ENCODE assay signal across 1 cellular context in the genomic region with DNA sequence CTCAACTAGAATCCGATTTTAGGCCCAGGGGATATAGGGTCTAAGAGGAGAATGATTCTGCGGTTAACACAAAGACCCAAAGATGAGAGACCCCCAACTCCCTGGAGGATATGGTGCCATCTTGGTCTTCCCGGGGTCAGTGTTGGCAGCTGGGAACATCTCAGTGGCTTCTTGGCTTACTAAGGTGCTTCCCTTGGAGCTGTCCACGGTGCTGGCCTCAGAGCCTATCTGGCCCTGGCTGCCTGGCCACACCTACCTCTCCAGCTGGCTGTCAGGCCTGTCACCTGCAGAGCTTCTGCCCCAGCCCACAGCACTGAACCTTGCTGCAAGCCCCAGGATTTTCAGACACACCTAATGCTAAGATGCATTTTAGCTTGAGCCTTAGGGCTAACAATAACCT.
TF ChIP-seq lines count a peak whose summit lies in the region.

No MANE protein-coding gene starts in this region.

TF ChIP-seq in K562, 482 proteins besides CTCF, POLR2A, EP300 and RAD21 (continued from another document and continues in another):
- TF ChIP-seq ZBTB7A (IDR thresholded peaks at IDR 0.05; ENCODE audit: borderline replicate concordance, control insufficient read depth, low read depth, low read length) = no peak
- TF ChIP-seq NONO (IDR thresholded peaks at IDR 0.05; ENCODE audit: low read depth in 2 of 2, low read length in 1 of 2) = no peak
- no peak for TF ChIP-seq ZNF780A (CRISPR knock-in tag; IDR thresholded peaks at IDR 0.05)
- TF ChIP-seq ETV5 (CRISPR knock-in tag; IDR thresholded peaks at IDR 0.05; ENCODE audit: low read depth) = no peak
- TF ChIP-seq L3MBTL2 (IDR thresholded peaks at IDR 0.05) = no peak
- no peak for TF ChIP-seq ZNF384 (IDR thresholded peaks at IDR 0.05; ENCODE audit: low read depth, low read length)
- TF ChIP-seq CC2D1A (IDR thresholded peaks at IDR 0.05) = no peak
- no peak for TF ChIP-seq FOXJ3 (CRISPR knock-in tag; IDR thresholded peaks at IDR 0.05)
- TF ChIP-seq, protein P1, sequence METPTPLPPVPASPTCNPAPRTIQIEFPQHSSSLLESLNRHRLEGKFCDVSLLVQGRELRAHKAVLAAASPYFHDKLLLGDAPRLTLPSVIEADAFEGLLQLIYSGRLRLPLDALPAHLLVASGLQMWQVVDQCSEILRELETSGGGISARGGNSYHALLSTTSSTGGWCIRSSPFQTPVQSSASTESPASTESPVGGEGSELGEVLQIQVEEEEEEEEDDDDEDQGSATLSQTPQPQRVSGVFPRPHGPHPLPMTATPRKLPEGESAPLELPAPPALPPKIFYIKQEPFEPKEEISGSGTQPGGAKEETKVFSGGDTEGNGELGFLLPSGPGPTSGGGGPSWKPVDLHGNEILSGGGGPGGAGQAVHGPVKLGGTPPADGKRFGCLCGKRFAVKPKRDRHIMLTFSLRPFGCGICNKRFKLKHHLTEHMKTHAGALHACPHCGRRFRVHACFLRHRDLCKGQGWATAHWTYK (CRISPR knock-in tag; IDR thresholded peaks at IDR 0.05) = 0 out of 2 replicates have a peak, but pooled peaks have one; percentile 30
- TF ChIP-seq EGR1 (conservative IDR thresholded peaks at IDR 0.05) = no peak
- TF ChIP-seq IFI16 (CRISPR knock-in tag; IDR thresholded peaks at IDR 0.05) = no peak
- peak; percentile 21 for TF ChIP-seq DACH1 (IDR thresholded peaks at IDR 0.05; ENCODE audit: partially characterized antibody)
- TF ChIP-seq ZNF263 (CRISPR knock-in tag; IDR thresholded peaks at IDR 0.05; ENCODE audit: borderline replicate concordance) = peak; percentile 29; the same call in 1 of the 2 replicates
- no peak for TF ChIP-seq EZH2 (IDR thresholded peaks at IDR 0.05; ENCODE audit: borderline replicate concordance, low read depth, low read length)
- TF ChIP-seq, protein P2, sequence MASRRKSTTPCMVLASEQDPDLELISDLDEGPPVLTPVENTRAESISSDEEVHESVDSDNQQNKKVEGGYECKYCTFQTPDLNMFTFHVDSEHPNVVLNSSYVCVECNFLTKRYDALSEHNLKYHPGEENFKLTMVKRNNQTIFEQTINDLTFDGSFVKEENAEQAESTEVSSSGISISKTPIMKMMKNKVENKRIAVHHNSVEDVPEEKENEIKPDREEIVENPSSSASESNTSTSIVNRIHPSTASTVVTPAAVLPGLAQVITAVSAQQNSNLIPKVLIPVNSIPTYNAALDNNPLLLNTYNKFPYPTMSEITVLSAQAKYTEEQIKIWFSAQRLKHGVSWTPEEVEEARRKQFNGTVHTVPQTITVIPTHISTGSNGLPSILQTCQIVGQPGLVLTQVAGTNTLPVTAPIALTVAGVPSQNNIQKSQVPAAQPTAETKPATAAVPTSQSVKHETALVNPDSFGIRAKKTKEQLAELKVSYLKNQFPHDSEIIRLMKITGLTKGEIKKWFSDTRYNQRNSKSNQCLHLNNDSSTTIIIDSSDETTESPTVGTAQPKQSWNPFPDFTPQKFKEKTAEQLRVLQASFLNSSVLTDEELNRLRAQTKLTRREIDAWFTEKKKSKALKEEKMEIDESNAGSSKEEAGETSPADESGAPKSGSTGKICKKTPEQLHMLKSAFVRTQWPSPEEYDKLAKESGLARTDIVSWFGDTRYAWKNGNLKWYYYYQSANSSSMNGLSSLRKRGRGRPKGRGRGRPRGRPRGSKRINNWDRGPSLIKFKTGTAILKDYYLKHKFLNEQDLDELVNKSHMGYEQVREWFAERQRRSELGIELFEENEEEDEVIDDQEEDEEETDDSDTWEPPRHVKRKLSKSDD (conservative IDR thresholded peaks at IDR 0.05; ENCODE audit: low read length) = no peak
- TF ChIP-seq, protein P3, sequence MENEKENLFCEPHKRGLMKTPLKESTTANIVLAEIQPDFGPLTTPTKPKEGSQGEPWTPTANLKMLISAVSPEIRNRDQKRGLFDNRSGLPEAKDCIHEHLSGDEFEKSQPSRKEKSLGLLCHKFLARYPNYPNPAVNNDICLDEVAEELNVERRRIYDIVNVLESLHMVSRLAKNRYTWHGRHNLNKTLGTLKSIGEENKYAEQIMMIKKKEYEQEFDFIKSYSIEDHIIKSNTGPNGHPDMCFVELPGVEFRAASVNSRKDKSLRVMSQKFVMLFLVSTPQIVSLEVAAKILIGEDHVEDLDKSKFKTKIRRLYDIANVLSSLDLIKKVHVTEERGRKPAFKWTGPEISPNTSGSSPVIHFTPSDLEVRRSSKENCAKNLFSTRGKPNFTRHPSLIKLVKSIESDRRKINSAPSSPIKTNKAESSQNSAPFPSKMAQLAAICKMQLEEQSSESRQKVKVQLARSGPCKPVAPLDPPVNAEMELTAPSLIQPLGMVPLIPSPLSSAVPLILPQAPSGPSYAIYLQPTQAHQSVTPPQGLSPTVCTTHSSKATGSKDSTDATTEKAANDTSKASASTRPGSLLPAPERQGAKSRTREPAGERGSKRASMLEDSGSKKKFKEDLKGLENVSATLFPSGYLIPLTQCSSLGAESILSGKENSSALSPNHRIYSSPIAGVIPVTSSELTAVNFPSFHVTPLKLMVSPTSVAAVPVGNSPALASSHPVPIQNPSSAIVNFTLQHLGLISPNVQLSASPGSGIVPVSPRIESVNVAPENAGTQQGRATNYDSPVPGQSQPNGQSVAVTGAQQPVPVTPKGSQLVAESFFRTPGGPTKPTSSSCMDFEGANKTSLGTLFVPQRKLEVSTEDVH (IDR thresholded peaks at IDR 0.05; ENCODE audit: low read depth, partially characterized antibody) = no peak
- TF ChIP-seq SAP30 (IDR thresholded peaks at IDR 0.05; ENCODE audit: borderline replicate concordance, insufficient read depth, low read depth, low read length, poor library complexity, severe bottlenecking) = peak; percentile 79
- TF ChIP-seq ZNF699 (CRISPR knock-in tag; IDR thresholded peaks at IDR 0.05; ENCODE audit: insufficient replicate concordance) = no peak
- TF ChIP-seq SNIP1 (IDR thresholded peaks at IDR 0.05; ENCODE audit: low read depth) = no peak
- TF ChIP-seq NCOR1 (IDR thresholded peaks at IDR 0.05) = no peak
- TF ChIP-seq, protein P4, sequence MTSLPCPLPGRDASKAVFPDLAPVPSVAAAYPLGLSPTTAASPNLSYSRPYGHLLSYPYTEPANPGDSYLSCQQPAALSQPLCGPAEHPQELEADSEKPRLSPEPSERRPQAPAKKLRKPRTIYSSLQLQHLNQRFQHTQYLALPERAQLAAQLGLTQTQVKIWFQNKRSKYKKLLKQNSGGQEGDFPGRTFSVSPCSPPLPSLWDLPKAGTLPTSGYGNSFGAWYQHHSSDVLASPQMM (CRISPR knock-in tag; IDR thresholded peaks at IDR 0.05) = no peak
- TF ChIP-seq HSF4 (CRISPR knock-in tag; IDR thresholded peaks at IDR 0.05; ENCODE audit: borderline replicate concordance) = no peak
- TF ChIP-seq, protein P5, sequence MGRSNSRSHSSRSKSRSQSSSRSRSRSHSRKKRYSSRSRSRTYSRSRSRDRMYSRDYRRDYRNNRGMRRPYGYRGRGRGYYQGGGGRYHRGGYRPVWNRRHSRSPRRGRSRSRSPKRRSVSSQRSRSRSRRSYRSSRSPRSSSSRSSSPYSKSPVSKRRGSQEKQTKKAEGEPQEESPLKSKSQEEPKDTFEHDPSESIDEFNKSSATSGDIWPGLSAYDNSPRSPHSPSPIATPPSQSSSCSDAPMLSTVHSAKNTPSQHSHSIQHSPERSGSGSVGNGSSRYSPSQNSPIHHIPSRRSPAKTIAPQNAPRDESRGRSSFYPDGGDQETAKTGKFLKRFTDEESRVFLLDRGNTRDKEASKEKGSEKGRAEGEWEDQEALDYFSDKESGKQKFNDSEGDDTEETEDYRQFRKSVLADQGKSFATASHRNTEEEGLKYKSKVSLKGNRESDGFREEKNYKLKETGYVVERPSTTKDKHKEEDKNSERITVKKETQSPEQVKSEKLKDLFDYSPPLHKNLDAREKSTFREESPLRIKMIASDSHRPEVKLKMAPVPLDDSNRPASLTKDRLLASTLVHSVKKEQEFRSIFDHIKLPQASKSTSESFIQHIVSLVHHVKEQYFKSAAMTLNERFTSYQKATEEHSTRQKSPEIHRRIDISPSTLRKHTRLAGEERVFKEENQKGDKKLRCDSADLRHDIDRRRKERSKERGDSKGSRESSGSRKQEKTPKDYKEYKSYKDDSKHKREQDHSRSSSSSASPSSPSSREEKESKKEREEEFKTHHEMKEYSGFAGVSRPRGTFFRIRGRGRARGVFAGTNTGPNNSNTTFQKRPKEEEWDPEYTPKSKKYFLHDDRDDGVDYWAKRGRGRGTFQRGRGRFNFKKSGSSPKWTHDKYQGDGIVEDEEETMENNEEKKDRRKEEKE (IDR thresholded peaks at IDR 0.05; ENCODE audit: borderline replicate concordance in 1 of 2, control insufficient read depth in 1 of 2, low read depth in 2 of 2, low read length in 1 of 2) = no peak
- no peak for TF ChIP-seq ZNF586 (CRISPR knock-in tag; conservative IDR thresholded peaks at IDR 0.05)
- TF ChIP-seq, protein P6, sequence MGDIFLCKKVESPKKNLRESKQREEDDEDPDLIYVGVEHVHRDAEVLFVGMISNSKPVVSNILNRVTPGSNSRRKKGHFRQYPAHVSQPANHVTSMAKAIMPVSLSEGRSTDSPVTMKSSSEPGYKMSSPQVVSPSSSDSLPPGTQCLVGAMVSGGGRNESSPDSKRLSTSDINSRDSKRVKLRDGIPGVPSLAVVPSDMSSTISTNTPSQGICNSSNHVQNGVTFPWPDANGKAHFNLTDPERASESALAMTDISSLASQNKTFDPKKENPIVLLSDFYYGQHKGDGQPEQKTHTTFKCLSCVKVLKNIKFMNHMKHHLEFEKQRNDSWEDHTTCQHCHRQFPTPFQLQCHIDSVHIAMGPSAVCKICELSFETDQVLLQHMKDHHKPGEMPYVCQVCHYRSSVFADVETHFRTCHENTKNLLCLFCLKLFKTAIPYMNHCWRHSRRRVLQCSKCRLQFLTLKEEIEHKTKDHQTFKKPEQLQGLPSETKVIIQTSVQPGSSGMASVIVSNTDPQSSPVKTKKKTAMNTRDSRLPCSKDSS (IDR thresholded peaks at IDR 0.05; ENCODE audit: low read depth, partially characterized antibody) = no peak
- TF ChIP-seq CCNT2 (IDR thresholded peaks at IDR 0.05; ENCODE audit: borderline replicate concordance, extremely low read depth, insufficient read length, low read depth, low read length) = no peak
- TF ChIP-seq, protein P7, sequence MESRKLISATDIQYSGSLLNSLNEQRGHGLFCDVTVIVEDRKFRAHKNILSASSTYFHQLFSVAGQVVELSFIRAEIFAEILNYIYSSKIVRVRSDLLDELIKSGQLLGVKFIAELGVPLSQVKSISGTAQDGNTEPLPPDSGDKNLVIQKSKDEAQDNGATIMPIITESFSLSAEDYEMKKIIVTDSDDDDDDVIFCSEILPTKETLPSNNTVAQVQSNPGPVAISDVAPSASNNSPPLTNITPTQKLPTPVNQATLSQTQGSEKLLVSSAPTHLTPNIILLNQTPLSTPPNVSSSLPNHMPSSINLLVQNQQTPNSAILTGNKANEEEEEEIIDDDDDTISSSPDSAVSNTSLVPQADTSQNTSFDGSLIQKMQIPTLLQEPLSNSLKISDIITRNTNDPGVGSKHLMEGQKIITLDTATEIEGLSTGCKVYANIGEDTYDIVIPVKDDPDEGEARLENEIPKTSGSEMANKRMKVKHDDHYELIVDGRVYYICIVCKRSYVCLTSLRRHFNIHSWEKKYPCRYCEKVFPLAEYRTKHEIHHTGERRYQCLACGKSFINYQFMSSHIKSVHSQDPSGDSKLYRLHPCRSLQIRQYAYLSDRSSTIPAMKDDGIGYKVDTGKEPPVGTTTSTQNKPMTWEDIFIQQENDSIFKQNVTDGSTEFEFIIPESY (CRISPR knock-in tag; IDR thresholded peaks at IDR 0.05) = no peak
- TF ChIP-seq ZNF184 (CRISPR knock-in tag; IDR thresholded peaks at IDR 0.05) = no peak
- TF ChIP-seq, protein P8, sequence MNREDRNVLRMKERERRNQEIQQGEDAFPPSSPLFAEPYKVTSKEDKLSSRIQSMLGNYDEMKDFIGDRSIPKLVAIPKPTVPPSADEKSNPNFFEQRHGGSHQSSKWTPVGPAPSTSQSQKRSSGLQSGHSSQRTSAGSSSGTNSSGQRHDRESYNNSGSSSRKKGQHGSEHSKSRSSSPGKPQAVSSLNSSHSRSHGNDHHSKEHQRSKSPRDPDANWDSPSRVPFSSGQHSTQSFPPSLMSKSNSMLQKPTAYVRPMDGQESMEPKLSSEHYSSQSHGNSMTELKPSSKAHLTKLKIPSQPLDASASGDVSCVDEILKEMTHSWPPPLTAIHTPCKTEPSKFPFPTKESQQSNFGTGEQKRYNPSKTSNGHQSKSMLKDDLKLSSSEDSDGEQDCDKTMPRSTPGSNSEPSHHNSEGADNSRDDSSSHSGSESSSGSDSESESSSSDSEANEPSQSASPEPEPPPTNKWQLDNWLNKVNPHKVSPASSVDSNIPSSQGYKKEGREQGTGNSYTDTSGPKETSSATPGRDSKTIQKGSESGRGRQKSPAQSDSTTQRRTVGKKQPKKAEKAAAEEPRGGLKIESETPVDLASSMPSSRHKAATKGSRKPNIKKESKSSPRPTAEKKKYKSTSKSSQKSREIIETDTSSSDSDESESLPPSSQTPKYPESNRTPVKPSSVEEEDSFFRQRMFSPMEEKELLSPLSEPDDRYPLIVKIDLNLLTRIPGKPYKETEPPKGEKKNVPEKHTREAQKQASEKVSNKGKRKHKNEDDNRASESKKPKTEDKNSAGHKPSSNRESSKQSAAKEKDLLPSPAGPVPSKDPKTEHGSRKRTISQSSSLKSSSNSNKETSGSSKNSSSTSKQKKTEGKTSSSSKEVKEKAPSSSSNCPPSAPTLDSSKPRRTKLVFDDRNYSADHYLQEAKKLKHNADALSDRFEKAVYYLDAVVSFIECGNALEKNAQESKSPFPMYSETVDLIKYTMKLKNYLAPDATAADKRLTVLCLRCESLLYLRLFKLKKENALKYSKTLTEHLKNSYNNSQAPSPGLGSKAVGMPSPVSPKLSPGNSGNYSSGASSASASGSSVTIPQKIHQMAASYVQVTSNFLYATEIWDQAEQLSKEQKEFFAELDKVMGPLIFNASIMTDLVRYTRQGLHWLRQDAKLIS (CRISPR knock-in tag; IDR thresholded peaks at IDR 0.05) = 0 out of 2 replicates have a peak, but pooled peaks have one; percentile 28
- peak; percentile 87 for TF ChIP-seq ZNF766 (CRISPR knock-in tag; conservative IDR thresholded peaks at IDR 0.05)
- TF ChIP-seq HLTF (IDR thresholded peaks at IDR 0.05) = no peak
- no peak for TF ChIP-seq ZNF316 (IDR thresholded peaks at IDR 0.05)
- no peak for TF ChIP-seq MED1 (CRISPR knock-in tag; IDR thresholded peaks at IDR 0.05; ENCODE audit: borderline replicate concordance)
- TF ChIP-seq, protein P9, sequence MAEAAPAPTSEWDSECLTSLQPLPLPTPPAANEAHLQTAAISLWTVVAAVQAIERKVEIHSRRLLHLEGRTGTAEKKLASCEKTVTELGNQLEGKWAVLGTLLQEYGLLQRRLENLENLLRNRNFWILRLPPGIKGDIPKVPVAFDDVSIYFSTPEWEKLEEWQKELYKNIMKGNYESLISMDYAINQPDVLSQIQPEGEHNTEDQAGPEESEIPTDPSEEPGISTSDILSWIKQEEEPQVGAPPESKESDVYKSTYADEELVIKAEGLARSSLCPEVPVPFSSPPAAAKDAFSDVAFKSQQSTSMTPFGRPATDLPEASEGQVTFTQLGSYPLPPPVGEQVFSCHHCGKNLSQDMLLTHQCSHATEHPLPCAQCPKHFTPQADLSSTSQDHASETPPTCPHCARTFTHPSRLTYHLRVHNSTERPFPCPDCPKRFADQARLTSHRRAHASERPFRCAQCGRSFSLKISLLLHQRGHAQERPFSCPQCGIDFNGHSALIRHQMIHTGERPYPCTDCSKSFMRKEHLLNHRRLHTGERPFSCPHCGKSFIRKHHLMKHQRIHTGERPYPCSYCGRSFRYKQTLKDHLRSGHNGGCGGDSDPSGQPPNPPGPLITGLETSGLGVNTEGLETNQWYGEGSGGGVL (CRISPR knock-in tag; IDR thresholded peaks at IDR 0.05) = no peak
- TF ChIP-seq BRF1 (IDR thresholded peaks at IDR 0.05; ENCODE audit: borderline replicate concordance, extremely low read depth, insufficient read length) = no peak
- TF ChIP-seq HMG20B (CRISPR knock-in tag; IDR thresholded peaks at IDR 0.05) = no peak
- TF ChIP-seq NCOA6 (IDR thresholded peaks at IDR 0.05) = no peak
